In the genomic region with DNA sequence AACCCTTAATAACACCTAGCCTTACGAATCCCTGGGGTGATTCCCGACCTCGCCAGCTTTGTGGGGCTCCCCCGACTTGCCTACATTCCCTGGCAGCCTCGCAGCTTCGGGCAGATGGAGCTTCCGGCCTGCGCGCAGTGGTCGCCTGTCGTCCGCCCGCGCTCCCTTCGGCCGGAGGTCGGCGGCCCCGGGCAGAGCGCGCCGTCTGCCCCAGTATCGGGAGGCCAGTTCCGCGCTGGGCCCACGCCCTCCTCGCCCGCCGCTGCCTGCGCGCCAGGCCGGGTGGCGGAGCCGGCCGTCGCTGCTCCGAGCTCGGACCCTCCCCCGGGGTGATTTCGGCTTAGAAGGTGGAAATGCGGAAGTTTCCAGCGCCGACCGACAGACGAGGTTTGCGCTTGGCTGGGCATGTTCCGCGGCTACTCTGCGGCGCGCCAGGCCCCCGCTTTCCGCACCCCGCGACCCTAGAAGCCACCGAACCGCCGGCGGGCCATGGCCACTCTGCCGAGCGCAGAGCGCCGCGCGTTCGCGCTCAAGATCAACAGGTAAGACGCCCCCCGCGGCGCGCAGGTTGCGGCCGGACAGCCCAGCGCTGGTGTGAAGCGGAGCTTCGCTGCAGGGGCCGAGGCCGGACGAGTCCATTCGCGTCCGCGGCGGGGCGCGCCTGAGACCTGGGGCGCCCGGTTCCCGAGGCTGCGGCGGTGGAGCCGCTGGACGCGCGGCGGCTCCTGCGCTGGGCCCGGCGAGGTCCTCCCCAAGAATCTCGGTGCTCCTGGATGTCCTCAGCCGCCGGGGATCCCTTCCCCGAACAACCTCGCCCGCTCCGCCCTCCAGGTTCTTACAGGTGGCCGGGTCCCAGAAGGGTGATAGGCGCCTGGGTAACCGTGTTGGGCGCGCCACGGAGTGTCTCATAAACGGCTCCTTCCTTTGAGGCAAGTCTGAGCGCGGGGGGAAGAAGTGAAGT, we compare ENCODE assay signal across 8 cellular contexts. TPM values are rescaled to one million over a fixed set of nuclear protein-coding genes. Genes with fewer than 3 reads are reported as not detected.
DNase-seq lines count a peak whose midpoint lies in the region; ATAC-seq, FAIRE-seq and TF ChIP-seq lines count a peak whose summit lies in the region.

Gene DOCK8 (plus strand): TSS at position 378 of the 961 bp plus-strand sequence. CDS start 112 bp downstream, at position 490.

- H3F3A ChIP-seq in neural cell (ENCODE audit: insufficient read depth, low read length, poor library complexity, severe bottlenecking): no peaks in the 10 kb centered on the region

- CTCF ChIA-PET in A673 (lab: Charles Lee): no interaction called here

- intact Hi-C loops in esophagus muscularis mucosa (cut with DNase I) (loop anchor here (5.0 kb wide), 2 partner anchors 73 to 88 kb away; no protein-coding TSS in a partner anchor), A673 (cut with micrococcal nuclease; ENCODE audit: unreplicated experiment) (no loop called here)

- H3K4me3 ChIP-seq in esophagus muscularis mucosa (peak within 1 kb of the TSS; percentile 73 to 87 (median 78)), neural cell (ENCODE audit: low read length) (peak within 1 kb of the TSS; percentile 69), A673 (ENCODE audit: low read depth, low read length, poor library complexity, severe bottlenecking) (no peak within 1 kb of the TSS)

- ATAC-seq in HG02798 (IDR thresholded peaks at IDR 0.05; ENCODE audit: poor library complexity, unreplicated experiment): peak; percentile 86

- H3K36me3 ChIP-seq in esophagus muscularis mucosa: no peaks in the 10 kb centered on the region
- no peaks in the 10 kb centered on the region for H3K36me3 ChIP-seq in neural cell (ENCODE audit: insufficient read depth, low read length)
- no peaks in the 10 kb centered on the region for H3K36me3 ChIP-seq in A673 (ENCODE audit: insufficient read depth, low read length, poor library complexity, severe bottlenecking)

- H3K9me3 ChIP-seq in esophagus muscularis mucosa (no peaks in the 10 kb centered on the region), neural cell (ENCODE audit: low read length) (no peaks in the 10 kb centered on the region), A673 (ENCODE audit: low read depth, low read length, poor library complexity, severe bottlenecking) (no peaks in the 10 kb centered on the region)

- no peak for TF ChIP-seq POLR2A in esophagus muscularis mucosa (IDR thresholded peaks at IDR 0.05; ENCODE audit: low read depth)

- POLR2A ChIA-PET in A673 (lab: Charles Lee; ENCODE audit: low non-redundant PET): no interaction called here

- no peak within 1 kb of the TSS for H3K4me2 ChIP-seq in neural cell (ENCODE audit: low read length)

- H3K27me3 ChIP-seq in esophagus muscularis mucosa (peaks cover 0 to 7% (median 0%) of the 10 kb centered on the region in 4 donors), neural cell (ENCODE audit: insufficient read depth, low read depth, low read length) (peaks cover 45% of the 10 kb centered on the region), A673 (replicated peaks; ENCODE audit: insufficient read depth, low read depth, low read length, poor library complexity) (peaks cover 88% of the 10 kb centered on the region)

- TF ChIP-seq CTCF in esophagus muscularis mucosa (IDR thresholded peaks at IDR 0.05): peak; percentile 51 to 75 (median 56)
- peak; percentile 42 for TF ChIP-seq CTCF in neural cell (IDR thresholded peaks at IDR 0.05; ENCODE audit: poor library complexity, severe bottlenecking)
- no peak for TF ChIP-seq CTCF in A673 (conservative IDR thresholded peaks at IDR 0.05; ENCODE audit: low read depth, low read length)

- BruUV-seq in A673 (replicated peaks; lab: Mats Ljungman, UMichigan): no TSS peak

- peak; percentile 29 for DNase-seq in GM18507 (ENCODE audit: extremely low spot score, insufficient read length, low read depth)
- peak; percentile 12 for DNase-seq in NCI-H460 (ENCODE audit: extremely low read depth, low read depth)
- DNase-seq in activated CD8-positive, alpha-beta memory T cell treated with anti-CD3 and anti-CD28 coated beads, Interleukin-2, amount 50 U/mL, for 4 hours: peak; percentile 59
- DNase-seq in esophagus muscularis mucosa (ENCODE audit: extremely low spot score): peak; percentile 93
- peak in 5 of 49 donors; percentile 18 to 37 (median 33) for DNase-seq in substantia nigra (lab: John Stamatoyannopoulos, UW)
- no peak for DNase-seq in A673 (ENCODE audit: low spot score)

- no peaks in the 10 kb centered on the region for H3K79me2 ChIP-seq in neural cell (replicated peaks; ENCODE audit: insufficient read depth, low read length)

- no peak within 1 kb of the TSS for H3K9ac ChIP-seq in neural cell (ENCODE audit: low read length)

- H3K9me2 ChIP-seq in neural cell (ENCODE audit: insufficient read depth, low read length): no peaks in the 10 kb centered on the region

- TF ChIP-seq RAD21 in neural cell (conservative IDR thresholded peaks at IDR 0.05): no peak

- no peak within 1 kb of the TSS for H2AFZ ChIP-seq in neural cell (ENCODE audit: low read depth, low read length)

- H3K4me1 ChIP-seq in esophagus muscularis mucosa (peaks cover 6 to 73% (median 72%) of the 10 kb centered on the region in 4 donors), A673 (ENCODE audit: insufficient read depth, low read length, poor library complexity, severe bottlenecking) (no peaks in the 10 kb centered on the region)

- peak; percentile 67 for FAIRE-seq in GM18507 (lab: Jason Lieb, UNC)

- WGBS in esophagus muscularis mucosa: 1% methylated on average over 30 of the region's 116 CpGs

- no peaks in the 10 kb centered on the region for H4K20me1 ChIP-seq in neural cell (ENCODE audit: insufficient read depth)

- peak within 1 kb of the TSS; percentile 89 to 91 (median 90) for H3K27ac ChIP-seq in esophagus muscularis mucosa (replicated peaks in 1 of 4)
- H3K27ac ChIP-seq in neural cell (ENCODE audit: low read length): no peak within 1 kb of the TSS
- peak within 1 kb of the TSS; percentile 58 for H3K27ac ChIP-seq in substantia nigra (ENCODE audit: low read depth, low read length, poor library complexity, severe bottlenecking)
- no peak within 1 kb of the TSS for H3K27ac ChIP-seq in A673 (ENCODE audit: low read depth, low read length, poor library complexity, severe bottlenecking)

- TF ChIP-seq EP300 in esophagus muscularis mucosa (IDR thresholded peaks at IDR 0.05) (no peak), neural cell (conservative IDR thresholded peaks at IDR 0.05; ENCODE audit: poor library complexity, severe bottlenecking) (no peak)

TF ChIP-seq in neural cell, 6 proteins besides CTCF, POLR2A, EP300 and RAD21:
- TF ChIP-seq SMC3 (conservative IDR thresholded peaks at IDR 0.05; ENCODE audit: poor library complexity) (no peak), MXI1 (conservative IDR thresholded peaks at IDR 0.05; ENCODE audit: poor library complexity, severe bottlenecking) (peak; percentile 10), POLR2AphosphoS5 (IDR thresholded peaks at IDR 0.05) (no peak), REST (IDR thresholded peaks at IDR 0.05; ENCODE audit: borderline replicate concordance) (no peak)

RNA-seq across cellular contexts. Expression of gene DOCK8, which starts in this region (rescaled TPM):
- 0.12 and 0.69 TPM in 2 replicates for total RNA-seq in NCI-H460 (2014; rRNA removed; shearing (Covaris generic))
- polyA plus RNA-seq in NCI-H460 (2014; cell fraction: nucleus; rRNA removed): 0.70 TPM in 1 of 2 replicates, not detected in the other
- total RNA-seq in esophagus muscularis mucosa: 10 to 100 TPM; 45.1 to 72.8 (median 48.8) TPM
- 0.04 TPM in 1 of 2 replicates, not detected in the other for polyA plus RNA-seq in neural cell
- not detected in 2 replicates for polyA minus RNA-seq in neural cell
- not detected in 2 replicates for total RNA-seq in A673 (2021)

Comparison
In these comparisons a context has a peak if more than half of its experiments do, and no peak if none do; other contexts are left out.
1. RNA of gene DOCK8 (total RNA-seq): 45.1 to 72.8 TPM in esophagus muscularis mucosa; 0.12 to 0.69 TPM in NCI-H460 and not detected in A673; every median in the first group is over 10 times any median in the second.
2. Peak in DNase-seq in NCI-H460; RNA of the gene not detected or under 1 TPM.
3. H3K27ac ChIP-seq: peak in esophagus muscularis mucosa (4 of 4) and substantia nigra (single experiment); none in neural cell (single experiment) and A673 (single experiment).